In genomic region chr7:591856-592628, GRCh38 we compare ENCODE assay signal across 11 cellular contexts.
"Had no signal": no experiment of that assay in that cellular context is flagged by ENCODE, and none has a peak within 500 bp of the region (broad histone marks: within the 10 kb centered on the region; RNA-seq: fewer than 3 reads in every experiment).

No MANE protein-coding gene starts in this region.

- H3K27ac ChIP-seq: brain microvascular endothelial cell, vagina had no signal

- ATAC-seq: esophagus mucosa, left colon, natural killer cell had no signal

- H3K4me3 ChIP-seq: vagina had no signal

- DNase-seq: activated B cell treated with CpG ODN at 0.5 μM for 24 hours; activated CD4-positive, alpha-beta T cell treated with anti-CD3 and anti-CD28 coated beads, Interleukin-2, amount 10 ng/mL, durations not matched to agents 7 days and 5 days; amygdala; brain microvascular endothelial cell; immature natural killer cell; left colon; natural killer cell; stimulated activated CD4-positive, alpha-beta T cell treated with anti-CD3 and anti-CD28 coated beads, Interleukin-4, amount 100 ng/mL, for 1 hour; stimulated activated CD8-positive, alpha-beta memory T cell treated with anti-CD3 and anti-CD28 coated beads, Interleukin-4, amount 100 ng/mL, for 48 hours had no signal

- H3K36me3 ChIP-seq: brain microvascular endothelial cell, vagina had no signal

- H3K27me3 ChIP-seq: brain microvascular endothelial cell, vagina had no signal

- H3K9me3 ChIP-seq: vagina had no signal

- H3K4me1 ChIP-seq: vagina had no signal
